ENCODE assay signal across 8 cellular contexts in genomic region chr2:49656853-49657252, GRCh38.
"Had no signal": no experiment of that assay in that cellular context is flagged by ENCODE, and none has a peak within 500 bp of the region (broad histone marks: within the 10 kb centered on the region; RNA-seq: fewer than 3 reads in every experiment).

No MANE protein-coding gene starts in this region.

- H3K4me2 ChIP-seq: GM23338 had no signal

- ATAC-seq: GM23338, HepG2 had no signal

- DNase-seq: H9, HCEC 1CT, KBM-7 had no signal

- H3K27ac ChIP-seq: HL-60 had no signal

- H3K4me3 ChIP-seq: GM23338 had no signal

- FAIRE-seq: H1, H54, HepG2 had no signal

- H2AFZ ChIP-seq: GM23338 had no signal
